In genomic region chr15:97790180-97790579, GRCh38 we compare ENCODE assay signal across 7 cellular contexts.
"Had no signal": no experiment of that assay in that cellular context is flagged by ENCODE, and none has a peak within 500 bp of the region (broad histone marks: within the 10 kb centered on the region; RNA-seq: fewer than 3 reads in every experiment).

No MANE protein-coding gene starts in this region.

- H3K9ac ChIP-seq: KMS-11 had no signal

- H3K4me2 ChIP-seq: KMS-11 had no signal

- FAIRE-seq: HepG2, HTR-8/SVneo had no signal

- H3K27ac ChIP-seq: HL-60, KMS-11 had no signal

- DNase-seq: IMR-90, KBM-7, KG1 had no signal

- ATAC-seq: HepG2 had no signal
